ENCODE assay signal across 19 cellular contexts in genomic region chr5:113110117-113110516, GRCh38.
DNase-seq lines count a peak whose midpoint lies in the region; ATAC-seq, FAIRE-seq and TF ChIP-seq lines count a peak whose summit lies in the region.
"Had no signal": no experiment of that assay in that cellular context is flagged by ENCODE, and none has a peak within 500 bp of the region (broad histone marks: within the 10 kb centered on the region; RNA-seq: fewer than 3 reads in every experiment).

No MANE protein-coding gene starts in this region.

- FAIRE-seq in K562 (lab: Jason Lieb, UNC), result no peak
- FAIRE-seq: A204.1 had no signal

- no peak overlapping the region for H3K4me3 Mint-ChIP-seq in WTC11
- no peak overlapping the region for H3K4me3 Mint-ChIP-seq in HFFc6
- H3K4me3 Mint-ChIP-seq: CD14-positive monocyte; CD4-positive, alpha-beta memory T cell had no signal

- H4K20me1 ChIP-seq in K562 (replicated peaks; ENCODE audit: control insufficient read depth, insufficient read depth, low read length), result no peaks in the 10 kb centered on the region
- H4K20me1 ChIP-seq: BLaER1 had no signal

- H3K9me3 ChIP-seq in K562 (replicated peaks; ENCODE audit: control insufficient read depth, insufficient read depth, low read depth, low read length) (no peaks in the 10 kb centered on the region), right lobe of liver (no peaks in the 10 kb centered on the region), parathyroid adenoma (ENCODE audit: control insufficient read depth, low read length) (no peaks in the 10 kb centered on the region)

- H3K4me2 ChIP-seq in K562 (ENCODE audit: insufficient read depth, low read length), result no peak overlapping the region
- H3K4me2 ChIP-seq in parathyroid adenoma (ENCODE audit: low read length), result no peak overlapping the region
- H3K4me2 ChIP-seq: BLaER1 had no signal

- no peak for TF ChIP-seq EP300 in K562 (IDR thresholded peaks at IDR 0.05; ENCODE audit: low read length)

- no TSS peak for BruUV-seq in K562 (replicated peaks; lab: Mats Ljungman, UMichigan)

- H3K27me3 Mint-ChIP-seq in WTC11 (ENCODE audit: low read depth) (no peaks in the 10 kb centered on the region), HFFc6 (ENCODE audit: insufficient read depth) (peaks cover 5% of the 10 kb centered on the region; the same call in 1 of the 2 replicates)
- H3K27me3 Mint-ChIP-seq: CD4-positive, alpha-beta memory T cell had no signal

- CTCF ChIA-PET in WTC11 (lab: Charles Lee), result no interaction called here
- CTCF ChIA-PET in K562 (lab: Yijun Ruan, JAX; ENCODE audit: low intra/inter-chr PET ratio), result no interaction called here

- H3K27me3 ChIP-seq in K562 (ENCODE audit: control insufficient read depth in 2 of 2, insufficient read depth in 2 of 2, low read length in 2 of 2) (peaks cover 13 to 17% of the 10 kb centered on the region in 2 experiments), right lobe of liver (no peaks in the 10 kb centered on the region), parathyroid adenoma (ENCODE audit: control insufficient read depth, insufficient read depth, low read length) (no peaks in the 10 kb centered on the region)
- H3K27me3 ChIP-seq: BLaER1 had no signal

- H3K36me3 ChIP-seq in K562 (ENCODE audit: control insufficient read depth, insufficient read depth, low read length), result no peaks in the 10 kb centered on the region
- H3K36me3 ChIP-seq in right lobe of liver, result no peaks in the 10 kb centered on the region
- no peaks in the 10 kb centered on the region for H3K36me3 ChIP-seq in parathyroid adenoma (ENCODE audit: control insufficient read depth, insufficient read depth, low read length)
- H3K36me3 ChIP-seq: BLaER1 had no signal

- TF ChIP-seq CTCF in WTC11 (IDR thresholded peaks at IDR 0.05) (no peak), K562 (IDR thresholded peaks at IDR 0.05 in 2 of 3, conservative IDR thresholded peaks at IDR 0.05 in 1 of 3; ENCODE audit: insufficient read depth in 2 of 3, low read depth in 1 of 3, low read length in 3 of 3) (no peak), right lobe of liver (IDR thresholded peaks at IDR 0.05) (no peak), parathyroid adenoma (IDR thresholded peaks at IDR 0.05) (no peak), HFFc6 (IDR thresholded peaks at IDR 0.05) (no peak)

- in situ Hi-C loops in K562 (cut with MboI), result no loop called here

- H3K4me1 Mint-ChIP-seq in WTC11, result no peaks in the 10 kb centered on the region
- no peaks in the 10 kb centered on the region for H3K4me1 Mint-ChIP-seq in HFFc6 (ENCODE audit: low read depth)
- H3K4me1 Mint-ChIP-seq: CD14-positive monocyte had no signal

- no peaks in the 10 kb centered on the region for H3K79me2 ChIP-seq in K562 (ENCODE audit: control insufficient read depth, insufficient read depth, low read length)
- peaks cover 74% of the 10 kb centered on the region for H3K79me2 ChIP-seq in parathyroid adenoma

- POLR2A ChIA-PET in WTC11 (lab: Charles Lee), result no interaction called here
- POLR2A ChIA-PET in K562 (lab: Yijun Ruan, JAX), result no interaction called here

- H3K4me1 ChIP-seq in K562 (replicated peaks in 1 of 2; ENCODE audit: control insufficient read depth in 2 of 2, insufficient read depth in 2 of 2, low read length in 2 of 2), result no peaks in the 10 kb centered on the region
- peaks cover 0 to 47% (median 16%) of the 10 kb centered on the region in 4 donors for H3K4me1 ChIP-seq in right lobe of liver
- H3K4me1 ChIP-seq in parathyroid adenoma, result peaks cover 62% of the 10 kb centered on the region
- H3K4me1 ChIP-seq: BLaER1 had no signal

- H3K9ac ChIP-seq in K562 (ENCODE audit: insufficient read depth in 1 of 2, low read depth in 2 of 2, low read length in 2 of 2), result no peak overlapping the region
- H3K9ac ChIP-seq in parathyroid adenoma, result no peak overlapping the region
- H3K9ac ChIP-seq: BLaER1 had no signal

- H3K4me3 ChIP-seq in K562, result no peak overlapping the region
- no peak overlapping the region for H3K4me3 ChIP-seq in right lobe of liver
- H3K4me3 ChIP-seq in parathyroid adenoma (ENCODE audit: low read depth, low read length), result no peak overlapping the region
- H3K4me3 ChIP-seq: BLaER1 had no signal

- H3K27ac Mint-ChIP-seq in WTC11, result no peak overlapping the region
- H3K27ac Mint-ChIP-seq in HFFc6, result no peak overlapping the region
- H3K27ac Mint-ChIP-seq: CD14-positive monocyte; CD4-positive, alpha-beta memory T cell had no signal

- no peak for TF ChIP-seq RAD21 in K562 (CRISPR knock-in tag; conservative IDR thresholded peaks at IDR 0.05 in 1 of 2, IDR thresholded peaks at IDR 0.05 in 1 of 2)

- TF ChIP-seq POLR2A in K562 (conservative IDR thresholded peaks at IDR 0.05) (no peak), right lobe of liver (IDR thresholded peaks at IDR 0.05) (no peak)

- ATAC-seq in WTC11 (no peak), K562 (peak; percentile 50; the same call in 2 of the 3 replicates), right lobe of liver (no peak), GM21367 (IDR thresholded peaks at IDR 0.05; ENCODE audit: unreplicated experiment) (no peak)
- ATAC-seq: HCT116 had no signal

- intact Hi-C loops in K562 (cut with micrococcal nuclease) (no loop called here), right lobe of liver (cut with DNase I) (no loop called here)

- WGBS in K562 (ENCODE audit: insufficient coverage, low coverage, missing lambda C conversion rate), result 6% methylated on average over 6 of the region's 6 CpGs
- WGBS in right lobe of liver (ENCODE audit: insufficient coverage, low coverage, low lambda C conversion rate, missing lambda C conversion rate), result 77% methylated on average over 6 of the region's 6 CpGs

- no peaks in the 10 kb centered on the region for H3K9me1 ChIP-seq in K562 (ENCODE audit: control insufficient read depth, insufficient read depth, low read length)

- H2AFZ ChIP-seq in K562 (ENCODE audit: low read depth, low read length) (no peak overlapping the region), parathyroid adenoma (no peak overlapping the region)

- DNase-seq in WTC11 (ENCODE audit: low spot score) (no peak), K562 (ENCODE audit: extremely low read depth in 1 of 4, low spot score in 3 of 4) (no peak), right lobe of liver (no peak), HFFc6 (no peak), NCI-H1092 (lab: John Stamatoyannopoulos, UW) (no peak)
- DNase-seq in stimulated activated CD4-positive, alpha-beta T cell treated with anti-CD3 and anti-CD28 coated beads, Interleukin-15, amount 100 ng/mL, for 24 hours, result no peak
- DNase-seq: AML-193; Calu3; CD4-positive, alpha-beta memory T cell; DMS79 treated with DMSO at 0.1 percent for 48 hours; GF-D8; GOT3; H7 had no signal

- H3K36me3 Mint-ChIP-seq in WTC11, result peaks cover 17% of the 10 kb centered on the region
- no peaks in the 10 kb centered on the region for H3K36me3 Mint-ChIP-seq in HFFc6 (ENCODE audit: low read depth)
- H3K36me3 Mint-ChIP-seq: CD14-positive monocyte had no signal

- H3K9me3 Mint-ChIP-seq in WTC11 (peaks cover 15% of the 10 kb centered on the region), HFFc6 (no peaks in the 10 kb centered on the region)

- H3K27ac ChIP-seq in K562 (ENCODE audit: extremely low read depth, low read depth, low read length) (no peak overlapping the region), right lobe of liver (peak overlapping the region in 2 of 3 donors; percentile 31 to 51), parathyroid adenoma (peak overlapping the region; percentile 97)
- H3K27ac ChIP-seq: BLaER1 had no signal

TF ChIP-seq in WTC11, 78 proteins besides CTCF, POLR2A, EP300 and RAD21 (continues in another document):
- no peak for TF ChIP-seq JAZF1 (CRISPR knock-in tag; IDR thresholded peaks at IDR 0.05)

TF ChIP-seq in K562, 482 proteins besides CTCF, POLR2A, EP300 and RAD21 (continues in another document):
- TF ChIP-seq RNF219 (CRISPR knock-in tag; IDR thresholded peaks at IDR 0.05), result no peak
- TF ChIP-seq ZKSCAN1 (IDR thresholded peaks at IDR 0.05; ENCODE audit: low read depth, low read length), result no peak
- TF ChIP-seq HMG20B (CRISPR knock-in tag; IDR thresholded peaks at IDR 0.05), result no peak
- no peak for TF ChIP-seq ZBTB11 (CRISPR knock-in tag; IDR thresholded peaks at IDR 0.05)
